ENCODE assay signal across 18 cellular contexts in the genomic region with DNA sequence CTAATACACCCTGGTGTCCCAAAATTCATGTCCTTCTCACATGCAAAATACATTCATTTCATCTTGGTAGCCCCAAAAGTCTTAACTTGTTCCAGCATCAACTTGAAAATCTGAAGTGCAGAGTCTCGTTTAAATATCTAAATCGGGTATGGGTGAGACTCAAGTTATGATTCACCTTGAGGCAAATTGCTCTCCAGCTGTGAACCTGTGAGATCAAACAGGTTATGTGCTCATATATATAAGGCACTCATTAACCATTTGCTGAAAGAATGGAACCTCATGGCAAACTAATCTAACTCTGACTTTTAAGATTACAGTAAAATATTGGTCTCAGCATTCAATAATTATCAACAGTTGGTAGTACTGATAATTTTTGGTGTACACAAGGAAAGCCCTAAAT. TPM values are rescaled to one million over a fixed set of nuclear protein-coding genes. Genes with fewer than 3 reads are reported as not detected.
DNase-seq lines count a peak whose midpoint lies in the region; ATAC-seq and TF ChIP-seq lines count a peak whose summit lies in the region.
"Had no signal": no experiment of that assay in that cellular context is flagged by ENCODE, and none has a peak within 500 bp of the region (broad histone marks: within the 10 kb centered on the region; RNA-seq: fewer than 3 reads in every experiment).

No MANE protein-coding gene starts in this region.

- H3K27me3 ChIP-seq in GM23248 (replicated peaks; ENCODE audit: insufficient read depth), result no peaks in the 10 kb centered on the region
- H3K27me3 ChIP-seq in HUES48 (ENCODE audit: control insufficient read depth, insufficient read depth, low read length), result no peaks in the 10 kb centered on the region
- H3K27me3 ChIP-seq in colonic mucosa, result no peaks in the 10 kb centered on the region
- H3K27me3 ChIP-seq in GM23338 (ENCODE audit: insufficient read depth), result no peaks in the 10 kb centered on the region
- H3K27me3 ChIP-seq: BLaER1 treated with 17β-estradiol and CSF1 and Interleukin-3, amounts not matched to agents 10 nM and 100 nM had no signal

- H3K36me3 Mint-ChIP-seq in naive thymus-derived CD8-positive, alpha-beta T cell, result peaks cover 0 to 10% (median 0%) of the 10 kb centered on the region in 3 donors
- no peaks in the 10 kb centered on the region; the same call in 2 of the 3 replicates for H3K36me3 Mint-ChIP-seq in GM23338 (ENCODE audit: low read depth)
- H3K36me3 Mint-ChIP-seq: mesothelial cell of epicardium had no signal

- H3K4me1 ChIP-seq in GM23248 (ENCODE audit: insufficient read depth) (peaks cover 46% of the 10 kb centered on the region), HUES48 (ENCODE audit: control insufficient read depth, insufficient read depth, low read length) (0 out of 2 replicates have a peak, but pooled peaks cover 5% of the 10 kb centered on the region), colonic mucosa (peaks cover 11% of the 10 kb centered on the region), GM23338 (ENCODE audit: insufficient read depth) (no peaks in the 10 kb centered on the region)

- no peaks in the 10 kb centered on the region for H3K27me3 Mint-ChIP-seq in naive thymus-derived CD8-positive, alpha-beta T cell
- H3K27me3 Mint-ChIP-seq in GM23338 (ENCODE audit: insufficient read depth, low read depth, poor library complexity), result peaks cover 1% of the 10 kb centered on the region

- 0 out of 2 replicates have a peak, but pooled peaks cover 5% of the 10 kb centered on the region for H4K20me1 ChIP-seq in GM23248 (ENCODE audit: insufficient read depth)
- no peaks in the 10 kb centered on the region for H4K20me1 ChIP-seq in GM23338 (replicated peaks; ENCODE audit: insufficient read depth)

- ATAC-seq in naive thymus-derived CD8-positive, alpha-beta T cell, result no peak
- ATAC-seq in GM23338 (no peak), GM18909 (IDR thresholded peaks at IDR 0.05; ENCODE audit: poor library complexity, unreplicated experiment) (no peak)

- in situ Hi-C loops in GM23248 (cut with MboI), result no loop called here

- 0 out of 2 replicates have a peak overlapping the region, but pooled peaks have one; percentile 2 for H3K9ac ChIP-seq in GM23248
- H3K9ac ChIP-seq in HUES48 (ENCODE audit: low read depth, low read length), result no peak overlapping the region
- no peak overlapping the region for H3K9ac ChIP-seq in colonic mucosa (ENCODE audit: low read depth in 2 of 2, low read length in 2 of 2)
- H3K9ac ChIP-seq: BLaER1 treated with 17β-estradiol and CSF1 and Interleukin-3, amounts not matched to agents 10 nM and 100 nM had no signal

- H3K36me3 ChIP-seq in GM23248 (ENCODE audit: low read depth), result no peaks in the 10 kb centered on the region
- H3K36me3 ChIP-seq in HUES48 (ENCODE audit: control insufficient read depth, insufficient read depth, low read length), result no peaks in the 10 kb centered on the region
- H3K36me3 ChIP-seq in colonic mucosa, result no peaks in the 10 kb centered on the region
- H3K36me3 ChIP-seq in GM23338 (ENCODE audit: insufficient read depth), result no peaks in the 10 kb centered on the region

- POLR2A ChIA-PET in naive thymus-derived CD8-positive, alpha-beta T cell (lab: Charles Lee), result no interaction called here

- no peak overlapping the region for H3K4me3 Mint-ChIP-seq in naive thymus-derived CD8-positive, alpha-beta T cell
- no peak overlapping the region for H3K4me3 Mint-ChIP-seq in GM23338
- H3K4me3 Mint-ChIP-seq: mesothelial cell of epicardium had no signal

- peak overlapping the region; percentile 72 for H3K27ac ChIP-seq in GM23248
- H3K27ac ChIP-seq in HUES48 (ENCODE audit: low read depth, low read length), result peak overlapping the region; percentile 35
- H3K27ac ChIP-seq in colonic mucosa, result peak overlapping the region; percentile 12
- no peak overlapping the region for H3K27ac ChIP-seq in GM23338 (ENCODE audit: low read depth)
- H3K27ac ChIP-seq: BLaER1 treated with 17β-estradiol and CSF1 and Interleukin-3, amounts not matched to agents 10 nM and 100 nM had no signal

- 91 to 97% methylated on average over 2 of the region's 2 CpGs for WGBS in GM23248 (ENCODE audit: low coverage in 1 of 2, low lambda C conversion rate in 2 of 2, missing lambda C conversion rate in 2 of 2), 2 experiments

- intact Hi-C loops in colonic mucosa (cut with DNase I), result no loop called here

- H3K79me2 ChIP-seq in GM23248 (ENCODE audit: insufficient read depth) (peaks cover 96% of the 10 kb centered on the region), GM23338 (replicated peaks; ENCODE audit: insufficient read depth) (peaks cover 25% of the 10 kb centered on the region; the same call in 1 of the 2 replicates)

- H3K9me3 Mint-ChIP-seq in naive thymus-derived CD8-positive, alpha-beta T cell, result no peaks in the 10 kb centered on the region
- H3K9me3 Mint-ChIP-seq in GM23338, result no peaks in the 10 kb centered on the region
- H3K9me3 Mint-ChIP-seq: activated T-helper 2 cell treated with anti-CD3 and anti-CD28 coated beads, Interferon-gamma antibody, Interleukin-2, Interleukin-4, amounts not matched to agents 10 μg/mL and 5 μg/mL and 100 μg/mL, durations not matched to agents 14 hours and 24 hours and 36 hours had no signal

- H3K4me1 Mint-ChIP-seq in naive thymus-derived CD8-positive, alpha-beta T cell, result peaks cover 0 to 18% (median 5%) of the 10 kb centered on the region in 4 donors
- H3K4me1 Mint-ChIP-seq in GM23338, result 0 out of 3 replicates have a peak, but pooled peaks cover 2% of the 10 kb centered on the region

- TF ChIP-seq CTCF in colonic mucosa (IDR thresholded peaks at IDR 0.05), result no peak
- TF ChIP-seq CTCF in GM23338 (conservative IDR thresholded peaks at IDR 0.05; ENCODE audit: low read depth in 2 of 2), result no peak

- no peak overlapping the region for H2AFZ ChIP-seq in GM23248
- no peak overlapping the region for H2AFZ ChIP-seq in GM23338

- H3K4me3 ChIP-seq in GM23248 (no peak overlapping the region), HUES48 (ENCODE audit: low read depth, low read length) (no peak overlapping the region), colonic mucosa (no peak overlapping the region), GM23338 (no peak overlapping the region)
- H3K4me3 ChIP-seq: BLaER1 treated with 17β-estradiol and CSF1 and Interleukin-3, amounts not matched to agents 10 nM and 100 nM had no signal

- no peaks in the 10 kb centered on the region for H3K9me3 ChIP-seq in GM23248 (ENCODE audit: low read depth)
- no peaks in the 10 kb centered on the region for H3K9me3 ChIP-seq in HUES48 (ENCODE audit: control insufficient read depth, insufficient read depth, low read length)
- no peaks in the 10 kb centered on the region for H3K9me3 ChIP-seq in colonic mucosa
- H3K9me3 ChIP-seq: BLaER1 treated with 17β-estradiol and CSF1 and Interleukin-3, amounts not matched to agents 10 nM and 100 nM had no signal

- peak overlapping the region in 1 of 10 donors; percentile 68 for H3K27ac Mint-ChIP-seq in naive thymus-derived CD8-positive, alpha-beta T cell
- H3K27ac Mint-ChIP-seq in GM23338, result no peak overlapping the region
- H3K27ac Mint-ChIP-seq: activated T-helper 2 cell treated with anti-CD3 and anti-CD28 coated beads, Interferon-gamma antibody, Interleukin-2, Interleukin-4, amounts not matched to agents 10 μg/mL and 5 μg/mL and 100 μg/mL, durations not matched to agents 14 hours and 24 hours and 36 hours had no signal

- H3K4me2 ChIP-seq in GM23248 (ENCODE audit: unreplicated experiment), result peak overlapping the region; percentile 36
- H3K4me2 ChIP-seq in GM23338, result no peak overlapping the region

- peaks cover 75% of the 10 kb centered on the region for H3F3A ChIP-seq in GM23248 (ENCODE audit: insufficient read depth)
- H3F3A ChIP-seq in GM23338 (replicated peaks; ENCODE audit: low read depth), result no peaks in the 10 kb centered on the region

- DNase-seq in GM23248, result no peak
- DNase-seq in colonic mucosa, result no peak
- DNase-seq in renal cortical epithelial cell (ENCODE audit: low read depth), result peak; percentile 61
- no peak for DNase-seq in naive thymus-derived CD8-positive, alpha-beta T cell
- DNase-seq in putamen (ENCODE audit: low spot score), result no peak
- DNase-seq in GM23338 (ENCODE audit: low spot score), result no peak
- DNase-seq: DMS79, foreskin melanocyte, NCI-H2029 treated with DMSO at 0.1 percent for 48 hours, NCI-H526 treated with DMSO at 0.1 percent for 48 hours, occipital lobe, SHP77 treated with DMSO at 0.1 percent for 48 hours, T1000 had no signal

- H3K9me2 ChIP-seq in GM23248 (ENCODE audit: insufficient read depth), result no peaks in the 10 kb centered on the region
- peaks cover 3% of the 10 kb centered on the region; the same call in 1 of the 2 replicates for H3K9me2 ChIP-seq in GM23338 (ENCODE audit: insufficient read depth)

TF ChIP-seq in GM23338, 12 proteins besides CTCF, POLR2A, EP300 and RAD21:
- TF ChIP-seq POLR2AphosphoS5 (IDR thresholded peaks at IDR 0.05; ENCODE audit: low read depth) (no peak), JUNB (IDR thresholded peaks at IDR 0.05; ENCODE audit: unreplicated experiment) (no peak)

RNA-seq across cellular contexts. Expression of a gene that starts 55.5 kb away (rescaled TPM):
- 115 and 185 TPM in 2 replicates for total RNA-seq in GM23248 (2014; rRNA removed; shearing (Covaris generic))
- polyA plus RNA-seq in GM23248 (2016; fragmentation: Nextera tagmentation; extraction: Ambion mirVana), result 147 and 149 TPM in 2 replicates
- total RNA-seq in colonic mucosa, result 100 to 1,000 TPM; 129 to 168 TPM
- total RNA-seq in renal cortical epithelial cell, result 58.0 and 96.0 TPM in 2 replicates
- total RNA-seq in naive thymus-derived CD8-positive, alpha-beta T cell, result 10 to 100 TPM; 29.1 to 33.6 TPM
- polyA plus RNA-seq in naive thymus-derived CD8-positive, alpha-beta T cell, result 10 to 100 TPM; 33.3 to 46.3 (median 34.7) TPM
- total RNA-seq in GM23338 (2014; rRNA removed; shearing (Covaris generic)), result 53.0 and 79.2 TPM in 2 replicates
- 45.2 and 49.1 TPM in 2 replicates for polyA plus RNA-seq in GM23338 (2016; fragmentation: Nextera tagmentation; extraction: Ambion mirVana)
